22 cellular contexts compared by ENCODE assay signal in the genomic region with DNA sequence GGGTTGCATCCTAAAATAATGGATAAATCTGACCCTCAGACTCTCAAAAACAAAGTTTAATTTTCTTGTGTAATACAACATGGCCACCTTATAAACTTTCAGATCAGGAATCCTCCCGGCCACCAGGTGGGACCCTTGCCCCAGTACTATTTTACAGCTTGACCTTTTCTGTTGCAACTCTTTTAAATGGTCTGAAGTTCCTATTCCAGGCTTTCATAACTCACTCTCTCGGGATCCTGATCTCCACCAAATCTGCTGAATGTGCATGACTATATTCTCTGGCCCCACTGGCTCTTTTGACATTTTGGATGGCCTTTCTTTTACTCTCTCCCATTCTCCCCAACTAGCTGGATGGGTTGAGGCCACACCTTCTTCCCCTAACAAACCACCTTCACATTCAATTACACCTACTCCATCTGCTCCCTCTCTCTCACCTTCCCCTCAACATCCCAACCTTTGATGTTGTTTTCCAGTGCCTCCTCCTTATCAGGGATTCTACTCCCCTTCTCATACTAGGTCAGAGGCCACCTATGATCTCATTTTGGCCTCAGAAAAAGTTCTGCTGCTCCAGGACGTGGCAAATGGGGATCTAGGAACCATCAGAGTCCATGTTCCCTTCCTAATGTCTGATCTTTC.
DNase-seq lines count a peak whose midpoint lies in the region; ATAC-seq, FAIRE-seq and TF ChIP-seq lines count a peak whose summit lies in the region.
"Had no signal": no experiment of that assay in that cellular context is flagged by ENCODE, and none has a peak within 500 bp of the region (broad histone marks: within the 10 kb centered on the region; RNA-seq: fewer than 3 reads in every experiment).

No MANE protein-coding gene starts in this region.

- no TSS peak for BruUV-seq in K562 (replicated peaks; lab: Mats Ljungman, UMichigan)

- CTCF ChIA-PET in A549 (lab: Yijun Ruan, JAX) = interaction anchor here (1.7 kb wide), 1 partner anchor 11 kb away, joined by 3 read pairs; no protein-coding TSS in a partner anchor
- CTCF ChIA-PET in K562 (lab: Yijun Ruan, JAX; ENCODE audit: low intra/inter-chr PET ratio) = no interaction called here

- no peaks in the 10 kb centered on the region for H3F3A ChIP-seq in GM23338 (replicated peaks; ENCODE audit: low read depth)

- DNase-seq in A549 (ENCODE audit: low read depth in 1 of 2, low spot score in 1 of 2) (no peak), GM23338 (ENCODE audit: low spot score) (peak; percentile 18), K562 (ENCODE audit: extremely low read depth in 1 of 4, low spot score in 3 of 4) (no peak), right lobe of liver (no peak), posterior cingulate gyrus (no peak), ACHN (no peak), ovary (no peak)
- DNase-seq: Calu3; DMS53; MV-4-11; NCI-H1417 treated with DMSO at 0.1 percent for 48 hours; NCI-H1930; NCI-H69; NK-92 treated with Interleukin-12 subunit alpha and Interleukin-12 subunit beta, amount 100 ng/mL, for 24 hours had no signal

- H3K4me1 ChIP-seq in A549 (no peaks in the 10 kb centered on the region), GM23338 (ENCODE audit: insufficient read depth) (no peaks in the 10 kb centered on the region), K562 (replicated peaks in 1 of 2; ENCODE audit: control insufficient read depth in 2 of 2, insufficient read depth in 2 of 2, low read length in 2 of 2) (no peaks in the 10 kb centered on the region), right lobe of liver (no peaks in the 10 kb centered on the region), ovary (ENCODE audit: insufficient read depth) (peaks cover 3% of the 10 kb centered on the region)
- H3K4me1 ChIP-seq: HAP-1, SJSA1 had no signal

- peaks cover 17% of the 10 kb centered on the region; the same call in 1 of the 2 replicates for H3K9me2 ChIP-seq in GM23338 (ENCODE audit: insufficient read depth)

- H3K36me3 ChIP-seq in GM23338 (ENCODE audit: insufficient read depth) (peaks cover 4% of the 10 kb centered on the region; the same call in 1 of the 2 replicates), K562 (ENCODE audit: control insufficient read depth, insufficient read depth, low read length) (no peaks in the 10 kb centered on the region), right lobe of liver (no peaks in the 10 kb centered on the region), ovary (no peaks in the 10 kb centered on the region)
- H3K36me3 ChIP-seq: SJSA1 had no signal

- ATAC-seq in A549 (no peak), GM23338 (no peak), K562 (no peak), right lobe of liver (peak in 3 of 4 donors; percentile 26 to 72 (median 41))

- H3K9ac ChIP-seq in K562 (ENCODE audit: insufficient read depth in 1 of 2, low read depth in 2 of 2, low read length in 2 of 2) = no peak overlapping the region

- TF ChIP-seq RAD21 in A549 (conservative IDR thresholded peaks at IDR 0.05 in 1 of 2, IDR thresholded peaks at IDR 0.05 in 1 of 2) = no peak
- no peak for TF ChIP-seq RAD21 in K562 (CRISPR knock-in tag; conservative IDR thresholded peaks at IDR 0.05 in 1 of 2, IDR thresholded peaks at IDR 0.05 in 1 of 2)

- H3K79me2 ChIP-seq in GM23338 (replicated peaks; ENCODE audit: insufficient read depth) = peaks cover 62% of the 10 kb centered on the region
- H3K79me2 ChIP-seq in K562 (ENCODE audit: control insufficient read depth, insufficient read depth, low read length) = no peaks in the 10 kb centered on the region

- no peak for TF ChIP-seq CTCF in A549 (IDR thresholded peaks at IDR 0.05)
- TF ChIP-seq CTCF in GM23338 (conservative IDR thresholded peaks at IDR 0.05; ENCODE audit: low read depth in 2 of 2) = peak; percentile 32
- TF ChIP-seq CTCF in K562 (IDR thresholded peaks at IDR 0.05 in 2 of 3, conservative IDR thresholded peaks at IDR 0.05 in 1 of 3; ENCODE audit: insufficient read depth in 2 of 3, low read depth in 1 of 3, low read length in 3 of 3) = no peak
- TF ChIP-seq CTCF in right lobe of liver (IDR thresholded peaks at IDR 0.05) = peak in 1 of 4 donors; percentile 23
- TF ChIP-seq CTCF in ovary (IDR thresholded peaks at IDR 0.05) = no peak

- intact Hi-C loops in K562 (cut with micrococcal nuclease) = no loop called here
- intact Hi-C loops in right lobe of liver (cut with DNase I) = no loop called here
- intact Hi-C loops in posterior cingulate gyrus (cut with DNase I) = no loop called here
- intact Hi-C loops in ovary (cut with DNase I) = no loop called here

- H3K9me3 ChIP-seq in A549 (peaks cover 8% of the 10 kb centered on the region; the same call in 1 of the 3 replicates), K562 (replicated peaks; ENCODE audit: control insufficient read depth, insufficient read depth, low read depth, low read length) (no peaks in the 10 kb centered on the region), right lobe of liver (no peaks in the 10 kb centered on the region), ovary (no peaks in the 10 kb centered on the region)

- H3K36me3 Mint-ChIP-seq in GM23338 (ENCODE audit: low read depth) = peaks cover 78% of the 10 kb centered on the region

- peaks cover 62% of the 10 kb centered on the region for H3K9me3 Mint-ChIP-seq in GM23338

- TF ChIP-seq POLR2A in A549 (IDR thresholded peaks at IDR 0.05; ENCODE audit: low read length) (no peak), K562 (conservative IDR thresholded peaks at IDR 0.05) (no peak), right lobe of liver (IDR thresholded peaks at IDR 0.05) (no peak), ovary (IDR thresholded peaks at IDR 0.05) (no peak)

- H3K4me3 Mint-ChIP-seq in GM23338 = no peak overlapping the region
- H3K4me3 Mint-ChIP-seq: CD14-positive monocyte had no signal

- peaks cover 2% of the 10 kb centered on the region for H3K27me3 Mint-ChIP-seq in GM23338 (ENCODE audit: insufficient read depth, low read depth, poor library complexity)

- H3K27ac Mint-ChIP-seq in GM23338 = no peak overlapping the region

- 62% methylated on average over 3 of the region's 3 CpGs for WGBS in A549 (ENCODE audit: missing lambda C conversion rate)
- WGBS in K562 (ENCODE audit: insufficient coverage, low coverage, missing lambda C conversion rate) = 0% methylated on average over 3 of the region's 3 CpGs
- 56% methylated on average over 3 of the region's 3 CpGs for WGBS in right lobe of liver (ENCODE audit: insufficient coverage, low coverage, low lambda C conversion rate, missing lambda C conversion rate)
- WGBS in ovary, 3 donors = 87 to 89% (median 88%) methylated on average over 3 of the region's 3 CpGs

- H3K9me1 ChIP-seq in K562 (ENCODE audit: control insufficient read depth, insufficient read depth, low read length) = no peaks in the 10 kb centered on the region

- H4K20me1 ChIP-seq in GM23338 (replicated peaks; ENCODE audit: insufficient read depth) = no peaks in the 10 kb centered on the region
- no peaks in the 10 kb centered on the region for H4K20me1 ChIP-seq in K562 (replicated peaks; ENCODE audit: control insufficient read depth, insufficient read depth, low read length)

- H3K4me1 Mint-ChIP-seq in GM23338 = peaks cover 3% of the 10 kb centered on the region; the same call in 1 of the 3 replicates

- no peak overlapping the region for H3K4me3 ChIP-seq in A549
- H3K4me3 ChIP-seq in GM23338 = no peak overlapping the region
- no peak overlapping the region for H3K4me3 ChIP-seq in K562
- H3K4me3 ChIP-seq in right lobe of liver = no peak overlapping the region
- H3K4me3 ChIP-seq in ovary = no peak overlapping the region
- H3K4me3 ChIP-seq: HAP-1, SJSA1 had no signal

- POLR2A ChIA-PET in A549 (lab: Yijun Ruan, JAX) (no interaction called here), K562 (lab: Yijun Ruan, JAX) (no interaction called here)

- no peak for FAIRE-seq in A549 (lab: Jason Lieb, UNC)
- no peak for FAIRE-seq in K562 (lab: Jason Lieb, UNC)
- FAIRE-seq: A204.1, GM19239, HTR-8/SVneo had no signal

- H2AFZ ChIP-seq in GM23338 (no peak overlapping the region), K562 (ENCODE audit: low read depth, low read length) (no peak overlapping the region)

- in situ Hi-C loops in K562 (cut with MboI) = no loop called here
- in situ Hi-C loops in ACHN (cut with HindIII; ENCODE audit: low pct_ligation_motif_present, low pct_unique_long_range_greater_than_20kb, low sequenced_read_pairs) = no loop called here

- no peak overlapping the region for H3K27ac ChIP-seq in A549
- H3K27ac ChIP-seq in GM23338 (ENCODE audit: low read depth) = no peak overlapping the region
- no peak overlapping the region for H3K27ac ChIP-seq in K562 (ENCODE audit: extremely low read depth, low read depth, low read length)
- H3K27ac ChIP-seq in right lobe of liver = no peak overlapping the region
- H3K27ac ChIP-seq in ovary = no peak overlapping the region
- H3K27ac ChIP-seq: HL-60, RWPE1, SJSA1 had no signal

- H3K27me3 ChIP-seq in GM23338 (ENCODE audit: insufficient read depth) (no peaks in the 10 kb centered on the region), K562 (ENCODE audit: control insufficient read depth in 2 of 2, insufficient read depth in 2 of 2, low read length in 2 of 2) (no peaks in the 10 kb centered on the region), right lobe of liver (no peaks in the 10 kb centered on the region), ovary (no peaks in the 10 kb centered on the region)
- H3K27me3 ChIP-seq: SJSA1 had no signal

- H3K4me2 ChIP-seq in A549 (no peak overlapping the region), GM23338 (no peak overlapping the region), K562 (ENCODE audit: insufficient read depth, low read length) (no peak overlapping the region)

- TF ChIP-seq EP300 in A549 (IDR thresholded peaks at IDR 0.05) = no peak
- no peak for TF ChIP-seq EP300 in K562 (IDR thresholded peaks at IDR 0.05; ENCODE audit: low read length)
- no peak for TF ChIP-seq EP300 in ovary (IDR thresholded peaks at IDR 0.05)

TF ChIP-seq in A549, 52 proteins besides CTCF, POLR2A, EP300 and RAD21:
- TF ChIP-seq MAFK (IDR thresholded peaks at IDR 0.05; ENCODE audit: partially characterized antibody) (peak; percentile 23), KDM1A (IDR thresholded peaks at IDR 0.05; ENCODE audit: low read depth) (no peak)

TF ChIP-seq in GM23338, 12 proteins besides CTCF, POLR2A, EP300 and RAD21:
- TF ChIP-seq EZH2phosphoT487 (IDR thresholded peaks at IDR 0.05; ENCODE audit: unreplicated experiment) (no peak), EZH2 (IDR thresholded peaks at IDR 0.05; ENCODE audit: low read depth, unreplicated experiment) (no peak)

TF ChIP-seq in K562, 482 proteins besides CTCF, POLR2A, EP300 and RAD21:
- TF ChIP-seq RB1 (IDR thresholded peaks at IDR 0.05; ENCODE audit: low read depth) (no peak), GATAD2B (IDR thresholded peaks at IDR 0.05; ENCODE audit: borderline replicate concordance) (no peak), ZNF316 (IDR thresholded peaks at IDR 0.05) (peak; percentile 13; the same call in 1 of the 2 replicates), NFATC3 (IDR thresholded peaks at IDR 0.05) (no peak)

Comparison
In these comparisons a context has a peak if more than half of its experiments do, and no peak if none do; other contexts are left out.
1. ATAC-seq: peak in right lobe of liver (3 of 4); none in A549 (0 of 2), GM23338 (single experiment) and K562 (single experiment).
2. CTCF ChIP-seq: peak in GM23338 (2 of 2); none in A549 (single experiment), K562 (0 of 3) and ovary (0 of 3).